Comparison of ENCODE assay signal across 8 cellular contexts in genomic region chr1:27009601-27010197, GRCh38. TPM values are rescaled to one million over a fixed set of nuclear protein-coding genes. Genes with fewer than 3 reads are reported as not detected.
DNase-seq lines count a peak whose midpoint lies in the region; ATAC-seq and TF ChIP-seq lines count a peak whose summit lies in the region.

No MANE protein-coding gene starts in this region.

- in situ Hi-C loops in GM13977 (cut with MboI; ENCODE audit: low pct_unique_long_range_greater_than_20kb, low sequenced_read_pairs, unreplicated experiment), result no loop called here

- H3K27me3 ChIP-seq in muscle layer of duodenum (ENCODE audit: low read depth, low read length) (no peaks in the 10 kb centered on the region), adrenal gland (no peaks in the 10 kb centered on the region)

- no peak for ATAC-seq in GM19455 (IDR thresholded peaks at IDR 0.05; ENCODE audit: unreplicated experiment)

- intact Hi-C loops in adrenal gland (cut with DNase I), result no loop called here

- H3K9me3 ChIP-seq in muscle layer of duodenum (ENCODE audit: control insufficient read depth in 1 of 2, low read length in 2 of 2) (no peaks in the 10 kb centered on the region), adrenal gland (replicated peaks in 1 of 3) (no peaks in the 10 kb centered on the region)

- peaks cover 5 to 27% of the 10 kb centered on the region in 2 donors for H3K4me1 ChIP-seq in muscle layer of duodenum (ENCODE audit: control insufficient read depth in 1 of 2, insufficient read depth in 2 of 2, low read length in 2 of 2)
- peaks cover 3 to 6% of the 10 kb centered on the region in 2 donors for H3K4me1 ChIP-seq in adrenal gland (replicated peaks in 1 of 2)

- H3K27ac ChIP-seq in 22Rv1 (peak overlapping the region; percentile 75), epithelial cell of prostate (peak overlapping the region; percentile 92), muscle layer of duodenum (ENCODE audit: low read length) (peak overlapping the region; percentile 87), adrenal gland (no peak overlapping the region)

- TF ChIP-seq CTCF in 22Rv1 (IDR thresholded peaks at IDR 0.05) (no peak), adrenal gland (IDR thresholded peaks at IDR 0.05) (no peak), GM13977 (IDR thresholded peaks at IDR 0.05; ENCODE audit: extremely low read depth, insufficient read depth, missing control alignments) (no peak)

- H3K4me3 ChIP-seq in muscle layer of duodenum (ENCODE audit: low read depth in 1 of 2, low read length in 2 of 2) (peak overlapping the region in 1 of 2 donors; percentile 70), adrenal gland (no peak overlapping the region)

- DNase-seq in NCI-H2196 (lab: John Stamatoyannopoulos, UW; ENCODE audit: unreplicated experiment) (peak; percentile 74), epithelial cell of prostate (ENCODE audit: low read depth, low spot score) (peak; percentile 95), adrenal gland (no peak), GM13977 (ENCODE audit: low spot score) (no peak), NCI-H82 (lab: John Stamatoyannopoulos, UW) (no peak)

- TF ChIP-seq POLR2A in adrenal gland (IDR thresholded peaks at IDR 0.05), result no peak

- WGBS in adrenal gland, 4 donors, result 74 to 91% (median 88%) methylated on average over 4 to 6 of the region's 6 CpGs

- H3K36me3 ChIP-seq in muscle layer of duodenum (ENCODE audit: control insufficient read depth in 1 of 2, insufficient read depth in 2 of 2, low read length in 2 of 2) (peaks cover 0 to 8% of the 10 kb centered on the region in 2 donors), adrenal gland (replicated peaks in 1 of 2) (no peaks in the 10 kb centered on the region)

RNA-seq across cellular contexts. Expression of gene TENT5B, which starts 3.0 kb away (rescaled TPM):
- 1 to 10 TPM in 4 of 8 donors, under 1 TPM in 4; 0.55 to 7.1 (median 1.00) TPM for total RNA-seq in adrenal gland
- 1 to 10 TPM in 2 of 3 donors, under 1 TPM in 1; 0.51 to 2.8 (median 1.2) TPM for polyA plus RNA-seq in adrenal gland

RNA-seq across cellular contexts. Expression of gene TRNP1, which starts 16.2 kb away (rescaled TPM):
- total RNA-seq in adrenal gland, result 10 to 100 TPM in 3 of 8 donors, 1 to 10 TPM in 5; 3.9 to 27.8 (median 6.5) TPM
- 10 to 100 TPM in 1 of 3 donors, 1 to 10 TPM in 2; 4.6 to 11.1 (median 9.0) TPM for polyA plus RNA-seq in adrenal gland

RNA-seq across cellular contexts. Expression of gene KDF1, which starts 49.4 kb away (rescaled TPM):
- 1 to 10 TPM in 6 of 8 donors, under 1 TPM in 2; 0.53 to 4.0 (median 1.5) TPM for total RNA-seq in adrenal gland
- under 1 TPM; 0.15 to 0.56 (median 0.54) TPM for polyA plus RNA-seq in adrenal gland

Comparison
In these comparisons a context has a peak if more than half of its experiments do, and no peak if none do; other contexts are left out.
1. H3K27ac ChIP-seq: peak in 22Rv1 (single experiment), epithelial cell of prostate (single experiment) and muscle layer of duodenum (single experiment); none in adrenal gland (0 of 5).
2. DNase-seq: peak in NCI-H2196 (single experiment) and epithelial cell of prostate (single experiment); none in adrenal gland (0 of 7), GM13977 (single experiment) and NCI-H82 (single experiment).